Comparison of ENCODE assay signal across 8 cellular contexts in genomic region chr16:67151431-67152097, GRCh38. TPM values are rescaled to one million over a fixed set of nuclear protein-coding genes. Genes with fewer than 3 reads are reported as not detected.
DNase-seq lines count a peak whose midpoint lies in the region; ATAC-seq, FAIRE-seq and TF ChIP-seq lines count a peak whose summit lies in the region.

No MANE protein-coding gene starts in this region.

- H3K9ac ChIP-seq in HUES48 (ENCODE audit: low read depth, low read length) = no peak overlapping the region
- no peak overlapping the region for H3K9ac ChIP-seq in K562 (ENCODE audit: insufficient read depth in 1 of 2, low read depth in 2 of 2, low read length in 2 of 2)

- intact Hi-C loops in K562 (cut with micrococcal nuclease) (no loop called here), OCI-LY7 (cut with micrococcal nuclease; ENCODE audit: unreplicated experiment) (no loop called here)

- H2AFZ ChIP-seq in K562 (ENCODE audit: low read depth, low read length) (no peak overlapping the region), OCI-LY7 (ENCODE audit: low read length) (no peak overlapping the region)

- H3K9me2 ChIP-seq in OCI-LY7 (ENCODE audit: insufficient read depth, low read length) = no peaks in the 10 kb centered on the region

- H3K9me1 ChIP-seq in K562 (ENCODE audit: control insufficient read depth, insufficient read depth, low read length) = no peaks in the 10 kb centered on the region

- H3K79me2 ChIP-seq in K562 (ENCODE audit: control insufficient read depth, insufficient read depth, low read length) (no peaks in the 10 kb centered on the region), OCI-LY7 (ENCODE audit: insufficient read depth, low read depth, low read length) (no peaks in the 10 kb centered on the region)

- peaks cover 7% of the 10 kb centered on the region for H4K20me1 ChIP-seq in K562 (replicated peaks; ENCODE audit: control insufficient read depth, insufficient read depth, low read length)
- no peaks in the 10 kb centered on the region for H4K20me1 ChIP-seq in OCI-LY7 (ENCODE audit: insufficient read depth, low read length)

- H3K9me3 Mint-ChIP-seq in naive B cell = no peaks in the 10 kb centered on the region

- H3K4me1 ChIP-seq in HUES48 (ENCODE audit: control insufficient read depth, insufficient read depth, low read length) = peaks cover 4% of the 10 kb centered on the region; the same call in 1 of the 2 replicates
- H3K4me1 ChIP-seq in K562 (replicated peaks in 1 of 2; ENCODE audit: control insufficient read depth in 2 of 2, insufficient read depth in 2 of 2, low read length in 2 of 2) = peaks cover 3 to 46% of the 10 kb centered on the region in 2 experiments; a peak in 4 of 5 replicates
- no peaks in the 10 kb centered on the region for H3K4me1 ChIP-seq in OCI-LY7 (ENCODE audit: insufficient read depth, low read length, poor library complexity, severe bottlenecking)

- H3K4me1 Mint-ChIP-seq in naive B cell = peaks cover 33 to 34% (median 33%) of the 10 kb centered on the region in 3 donors

- no peak for TF ChIP-seq RAD21 in K562 (CRISPR knock-in tag; conservative IDR thresholded peaks at IDR 0.05 in 1 of 2, IDR thresholded peaks at IDR 0.05 in 1 of 2)

- BruUV-seq in K562 (replicated peaks; lab: Mats Ljungman, UMichigan) (no TSS peak), OCI-LY7 (replicated peaks; lab: Mats Ljungman, UMichigan) (no TSS peak)

- H3K4me2 ChIP-seq in K562 (ENCODE audit: insufficient read depth, low read length) = no peak overlapping the region
- no peak overlapping the region for H3K4me2 ChIP-seq in OCI-LY7 (ENCODE audit: low read length)

- H3K27me3 ChIP-seq in HUES48 (ENCODE audit: control insufficient read depth, insufficient read depth, low read length) (peaks cover 64% of the 10 kb centered on the region), K562 (ENCODE audit: control insufficient read depth in 2 of 2, insufficient read depth in 2 of 2, low read length in 2 of 2) (no peaks in the 10 kb centered on the region)

- in situ Hi-C loops in K562 (cut with MboI) = loop anchor here (25.0 kb wide), 1 partner anchor 189 kb away; the partner anchor contains the start of gene CES3

- H3K27ac ChIP-seq in HUES48 (ENCODE audit: low read depth, low read length) = no peak overlapping the region
- no peak overlapping the region for H3K27ac ChIP-seq in K562 (ENCODE audit: extremely low read depth, low read depth, low read length)
- no peak overlapping the region for H3K27ac ChIP-seq in OCI-LY7 (ENCODE audit: low read depth, low read length, poor library complexity, severe bottlenecking)

- H3K36me3 ChIP-seq in HUES48 (ENCODE audit: control insufficient read depth, insufficient read depth, low read length) (peaks cover 26% of the 10 kb centered on the region), K562 (ENCODE audit: control insufficient read depth, insufficient read depth, low read length) (peaks cover 25% of the 10 kb centered on the region; the same call in 2 of the 3 replicates), OCI-LY7 (ENCODE audit: insufficient read depth, low read length) (peaks cover 24% of the 10 kb centered on the region; the same call in 1 of the 2 replicates)

- TF ChIP-seq CTCF in AG10803 (conservative IDR thresholded peaks at IDR 0.05; ENCODE audit: low read length) (no peak), K562 (IDR thresholded peaks at IDR 0.05 in 2 of 3, conservative IDR thresholded peaks at IDR 0.05 in 1 of 3; ENCODE audit: insufficient read depth in 2 of 3, low read depth in 1 of 3, low read length in 3 of 3) (0 out of 6 replicates have a peak, but pooled peaks of 1 of the 3 experiments have one; percentile 32), OCI-LY7 (conservative IDR thresholded peaks at IDR 0.05; ENCODE audit: low read length) (no peak)

- POLR2A ChIA-PET in K562 (lab: Yijun Ruan, JAX) (interaction anchor here (0.6 to 1.9 kb wide), 5 partner anchors 8 to 168 kb away, joined by 3 to 6 read pairs (median 4); no protein-coding TSS in a partner anchor), OCI-LY7 (lab: Charles Lee) (interaction anchor here (0.6 kb wide), 1 partner anchor 110 kb away, joined by 3 read pairs; no protein-coding TSS in a partner anchor)

- H3K27me3 Mint-ChIP-seq in naive B cell = peaks cover 10 to 49% (median 29%) of the 10 kb centered on the region in 3 donors

- 47% methylated on average over 8 of the region's 8 CpGs for WGBS in K562 (ENCODE audit: insufficient coverage, low coverage, missing lambda C conversion rate)

- FAIRE-seq in K562 (lab: Jason Lieb, UNC) = peak; percentile 64
- FAIRE-seq in GM12891 (lab: Jason Lieb, UNC) = no peak

- TF ChIP-seq EP300 in K562 (IDR thresholded peaks at IDR 0.05; ENCODE audit: low read length) = no peak

- peaks cover 20% of the 10 kb centered on the region in 2 donors for H3K36me3 Mint-ChIP-seq in naive B cell

- no peak overlapping the region for H3K27ac Mint-ChIP-seq in naive B cell

- H3K4me3 ChIP-seq in AG10803 (ENCODE audit: low read length) (peak overlapping the region; percentile 69), HUES48 (ENCODE audit: low read depth, low read length) (peak overlapping the region; percentile 70), K562 (no peak overlapping the region), OCI-LY7 (ENCODE audit: low read depth, low read length, poor library complexity, severe bottlenecking) (no peak overlapping the region)

- CTCF ChIA-PET in K562 (lab: Yijun Ruan, JAX; ENCODE audit: low intra/inter-chr PET ratio) (interaction anchor here (0.5 kb wide), 1 partner anchor 13 kb away, joined by 4 read pairs; the partner anchor contains the start of gene HSF4), OCI-LY7 (lab: Charles Lee; ENCODE audit: unreplicated experiment) (no interaction called here)

- H3K4me3 Mint-ChIP-seq in naive B cell = peak overlapping the region in 6 of 8 donors; percentile 27 to 74 (median 71)

- H3K9me3 ChIP-seq in HUES48 (ENCODE audit: control insufficient read depth, insufficient read depth, low read length) (no peaks in the 10 kb centered on the region), K562 (replicated peaks; ENCODE audit: control insufficient read depth, insufficient read depth, low read depth, low read length) (no peaks in the 10 kb centered on the region), OCI-LY7 (ENCODE audit: low read length) (no peaks in the 10 kb centered on the region)

- DNase-seq in AG10803 (ENCODE audit: low read depth) (no peak), K562 (ENCODE audit: extremely low read depth in 1 of 4, low spot score in 3 of 4) (peak in 1 of 4 experiments; percentile 38), naive B cell (no peak), medulla oblongata (ENCODE audit: extremely low spot score) (no peak), GM12891 (ENCODE audit: insufficient read length, low spot score) (no peak), OCI-LY7 (ENCODE audit: low spot score) (no peak)

- ATAC-seq in K562 (peak; percentile 54), naive B cell (ENCODE audit: low read depth in 2 of 2) (no peak), HG03097 (IDR thresholded peaks at IDR 0.05; ENCODE audit: low FRiP score, unreplicated experiment) (no peak)

- TF ChIP-seq POLR2A in K562 (conservative IDR thresholded peaks at IDR 0.05) = no peak
- TF ChIP-seq POLR2A in GM12891 (IDR thresholded peaks at IDR 0.05; ENCODE audit: low read depth, low read length) = no peak

RNA-seq across cellular contexts. Expression of gene B3GNT9, which starts 0.8 kb away (rescaled TPM):
- 3.8 and 8.9 TPM in 2 replicates for total RNA-seq in K562 (2011; cell fraction: chromatin; rRNA removed; ENCODE audit: low replicate concordance)
- 5.1 and 5.7 TPM in 2 replicates for total RNA-seq in K562 (2011; cell fraction: nucleolus; rRNA removed)
- 3.6 and 4.6 TPM in 2 replicates for total RNA-seq in K562 (2011; cell fraction: nucleoplasm; rRNA removed)
- total RNA-seq in K562 (2014; rRNA removed) (0.91 and 2.1 TPM in 2 replicates), K562 (2014; rRNA removed; fragmentation: Illumina TruSeq; extraction: Trizol) (0.67 and 0.91 TPM in 2 replicates), K562 (2015; rRNA removed; fragmentation: Illumina TruSeq; extraction: Trizol) (1.1 TPM in 2 replicates), K562 (2021) (1.5 and 1.8 TPM in 2 replicates), OCI-LY7 (2022) (2.7 TPM in 2 replicates)
- polyA plus RNA-seq in K562 (2011; rRNA removed) (1.5 TPM in 2 replicates), K562 (2014; fragmentation: Illumina TruSeq; extraction: Trizol) (0.90 and 1.1 TPM in 2 replicates), K562 (2014; fragmentation: Nextera tagmentation; extraction: Ambion mirVana) (under 1 TPM in 1 of 2 experiments, not detected in 1; 0.01 TPM), K562 (2014; rRNA removed) (1.6 TPM in 2 replicates), naive B cell (ENCODE audit: low read depth in 6 of 6) (under 1 TPM in 4 of 6 donors, not detected in 2; 0.09 to 0.73 (median 0.36) TPM)
- 2.2 and 3.4 TPM in 2 replicates for polyA plus RNA-seq in K562 (2011; cell fraction: cytosol; rRNA removed)
- polyA plus RNA-seq in K562 (2011; cell fraction: nucleus; rRNA removed) = 5.1 and 5.6 TPM in 2 replicates
- polyA plus RNA-seq in K562 (2012) = 1.1 and 3.5 TPM in 2 replicates
- 0.72 and 1.4 TPM in 2 replicates for polyA minus RNA-seq in K562 (2011; rRNA and poly(A)+ RNA removed)
- 1.0 and 1.5 TPM in 2 replicates for polyA minus RNA-seq in K562 (2011; cell fraction: cytosol; rRNA and poly(A)+ RNA removed)
- polyA minus RNA-seq in K562 (2011; cell fraction: nucleus; rRNA and poly(A)+ RNA removed) = 1.6 and 1.8 TPM in 2 replicates
- polyA plus RNA-seq in GM12891 (2012; ENCODE audit: low read depth, missing spikeins) = 3.2 TPM
- total RNA-seq in OCI-LY7 (2014; rRNA removed; shearing (Covaris generic)) = 1.1 and 2.7 TPM in 2 replicates

RNA-seq across cellular contexts. Expression of gene TRADD, which starts 8.1 kb away (rescaled TPM):
- 5.6 and 25.1 TPM in 2 replicates for total RNA-seq in K562 (2011; cell fraction: chromatin; rRNA removed; ENCODE audit: low replicate concordance)
- 16.8 and 18.2 TPM in 2 replicates for total RNA-seq in K562 (2011; cell fraction: nucleolus; rRNA removed)
- total RNA-seq in K562 (2011; cell fraction: nucleoplasm; rRNA removed) = 10.2 and 12.4 TPM in 2 replicates
- total RNA-seq in K562 (2014; rRNA removed) (11.9 and 18.0 TPM in 2 replicates), K562 (2014; rRNA removed; fragmentation: Illumina TruSeq; extraction: Trizol) (2.9 and 3.0 TPM in 2 replicates), K562 (2015; rRNA removed; fragmentation: Illumina TruSeq; extraction: Trizol) (5.4 and 5.6 TPM in 2 replicates), K562 (2021) (11.8 and 12.2 TPM in 2 replicates), OCI-LY7 (2022) (15.4 and 16.7 TPM in 2 replicates)
- polyA plus RNA-seq in K562 (2011; rRNA removed) (8.3 and 8.8 TPM in 2 replicates), K562 (2014; fragmentation: Illumina TruSeq; extraction: Trizol) (3.0 and 5.2 TPM in 2 replicates), K562 (2014; fragmentation: Nextera tagmentation; extraction: Ambion mirVana) (1 to 10 TPM in 1 of 2 experiments, under 1 TPM in 1; 0.76 to 1.7 TPM), K562 (2014; rRNA removed) (14.6 and 17.1 TPM in 2 replicates), naive B cell (ENCODE audit: low read depth in 6 of 6) (10 to 100 TPM; 46.2 to 62.9 (median 54.4) TPM)
- polyA plus RNA-seq in K562 (2011; cell fraction: cytosol; rRNA removed) = 9.2 and 19.6 TPM in 2 replicates
- polyA plus RNA-seq in K562 (2011; cell fraction: nucleus; rRNA removed) = 21.1 and 36.4 TPM in 2 replicates
- 13.6 and 18.6 TPM in 2 replicates for polyA plus RNA-seq in K562 (2012)
- polyA minus RNA-seq in K562 (2011; rRNA and poly(A)+ RNA removed) = 0.69 and 1.9 TPM in 2 replicates
- 4.7 and 4.9 TPM in 2 replicates for polyA minus RNA-seq in K562 (2011; cell fraction: cytosol; rRNA and poly(A)+ RNA removed)
- polyA minus RNA-seq in K562 (2011; cell fraction: nucleus; rRNA and poly(A)+ RNA removed) = 4.3 and 5.3 TPM in 2 replicates
- 17.2 TPM for polyA plus RNA-seq in GM12891 (2012; ENCODE audit: low read depth, missing spikeins)
- 11.3 and 11.6 TPM in 2 replicates for total RNA-seq in OCI-LY7 (2014; rRNA removed; shearing (Covaris generic))

RNA-seq across cellular contexts. Expression of gene FBXL8, which starts 8.2 kb away (rescaled TPM):
- total RNA-seq in K562 (2011; cell fraction: chromatin; rRNA removed; ENCODE audit: low replicate concordance) = 108 and 283 TPM in 2 replicates
- 168 and 184 TPM in 2 replicates for total RNA-seq in K562 (2011; cell fraction: nucleolus; rRNA removed)
- total RNA-seq in K562 (2011; cell fraction: nucleoplasm; rRNA removed) = 119 and 131 TPM in 2 replicates
- total RNA-seq in K562 (2014; rRNA removed) = 12.5 and 14.5 TPM in 2 replicates
- 4.0 and 4.7 TPM in 2 replicates for total RNA-seq in K562 (2014; rRNA removed; fragmentation: Illumina TruSeq; extraction: Trizol)
- 5.4 and 5.8 TPM in 2 replicates for total RNA-seq in K562 (2015; rRNA removed; fragmentation: Illumina TruSeq; extraction: Trizol)
- total RNA-seq in K562 (2021) = 17.6 and 22.1 TPM in 2 replicates
- 10.9 and 18.2 TPM in 2 replicates for polyA plus RNA-seq in K562 (2011; rRNA removed)
- 11.7 and 21.7 TPM in 2 replicates for polyA plus RNA-seq in K562 (2011; cell fraction: cytosol; rRNA removed)
- polyA plus RNA-seq in K562 (2011; cell fraction: nucleus; rRNA removed) = 80.6 and 125 TPM in 2 replicates
- polyA plus RNA-seq in K562 (2012) = 12.5 and 25.8 TPM in 2 replicates
- 4.4 and 7.4 TPM in 2 replicates for polyA plus RNA-seq in K562 (2014; fragmentation: Illumina TruSeq; extraction: Trizol)
- under 1 TPM in 1 of 2 experiments, not detected in 1; 0.08 TPM for polyA plus RNA-seq in K562 (2014; fragmentation: Nextera tagmentation; extraction: Ambion mirVana)
- polyA plus RNA-seq in K562 (2014; rRNA removed) = 28.2 and 28.8 TPM in 2 replicates
- 2.8 and 5.3 TPM in 2 replicates for polyA minus RNA-seq in K562 (2011; rRNA and poly(A)+ RNA removed)
- 4.2 and 5.6 TPM in 2 replicates for polyA minus RNA-seq in K562 (2011; cell fraction: cytosol; rRNA and poly(A)+ RNA removed)
- 22.2 and 24.5 TPM in 2 replicates for polyA minus RNA-seq in K562 (2011; cell fraction: nucleus; rRNA and poly(A)+ RNA removed)
- polyA plus RNA-seq in naive B cell (ENCODE audit: low read depth in 6 of 6) = 1 to 10 TPM in 5 of 6 donors, not detected in 1; 1.0 to 2.0 (median 1.5) TPM
- 6.3 TPM for polyA plus RNA-seq in GM12891 (2012; ENCODE audit: low read depth, missing spikeins)
- total RNA-seq in OCI-LY7 (2014; rRNA removed; shearing (Covaris generic)) = 5.8 and 7.3 TPM in 2 replicates
- 10.4 and 12.2 TPM in 2 replicates for total RNA-seq in OCI-LY7 (2022)

RNA-seq across cellular contexts. Expression of gene HSF4, which starts 13.0 kb away (rescaled TPM):
- total RNA-seq in K562 (2011; cell fraction: chromatin; rRNA removed; ENCODE audit: low replicate concordance) = 143 and 358 TPM in 2 replicates
- 185 and 204 TPM in 2 replicates for total RNA-seq in K562 (2011; cell fraction: nucleolus; rRNA removed)
- 149 and 156 TPM in 2 replicates for total RNA-seq in K562 (2011; cell fraction: nucleoplasm; rRNA removed)
- total RNA-seq in K562 (2014; rRNA removed) = 8.3 and 13.2 TPM in 2 replicates
- total RNA-seq in K562 (2014; rRNA removed; fragmentation: Illumina TruSeq; extraction: Trizol) = 3.4 and 5.3 TPM in 2 replicates
- total RNA-seq in K562 (2015; rRNA removed; fragmentation: Illumina TruSeq; extraction: Trizol) = 9.7 and 9.8 TPM in 2 replicates
- 22.6 and 25.2 TPM in 2 replicates for total RNA-seq in K562 (2021)
- polyA plus RNA-seq in K562 (2011; rRNA removed) = 7.3 and 19.2 TPM in 2 replicates
- polyA plus RNA-seq in K562 (2011; cell fraction: cytosol; rRNA removed) = 8.5 and 10.2 TPM in 2 replicates
- 197 and 252 TPM in 2 replicates for polyA plus RNA-seq in K562 (2011; cell fraction: nucleus; rRNA removed)
- polyA plus RNA-seq in K562 (2012) = 28.8 and 44.0 TPM in 2 replicates
- polyA plus RNA-seq in K562 (2014; fragmentation: Illumina TruSeq; extraction: Trizol) = 9.2 and 12.8 TPM in 2 replicates
- polyA plus RNA-seq in K562 (2014; fragmentation: Nextera tagmentation; extraction: Ambion mirVana) = under 1 TPM in 1 of 2 experiments, not detected in 1; 0.50 TPM
- polyA plus RNA-seq in K562 (2014; rRNA removed) = 21.4 and 35.4 TPM in 2 replicates
- 1.5 and 4.8 TPM in 2 replicates for polyA minus RNA-seq in K562 (2011; rRNA and poly(A)+ RNA removed)
- polyA minus RNA-seq in K562 (2011; cell fraction: cytosol; rRNA and poly(A)+ RNA removed) = 3.6 and 5.6 TPM in 2 replicates
- polyA minus RNA-seq in K562 (2011; cell fraction: nucleus; rRNA and poly(A)+ RNA removed) = 25.0 and 38.5 TPM in 2 replicates
- not detected for polyA plus RNA-seq in naive B cell (ENCODE audit: low read depth in 6 of 6)
- polyA plus RNA-seq in GM12891 (2012; ENCODE audit: low read depth, missing spikeins) = 13.0 TPM
- 8.1 and 12.8 TPM in 2 replicates for total RNA-seq in OCI-LY7 (2014; rRNA removed; shearing (Covaris generic))
- 16.2 and 17.0 TPM in 2 replicates for total RNA-seq in OCI-LY7 (2022)

RNA-seq across cellular contexts. Expression of gene NOL3, which starts 18.8 kb away (rescaled TPM):
- total RNA-seq in K562 (2011; cell fraction: chromatin; rRNA removed; ENCODE audit: low replicate concordance) = 81.0 and 88.7 TPM in 2 replicates
- total RNA-seq in K562 (2011; cell fraction: nucleolus; rRNA removed) = 34.7 and 39.7 TPM in 2 replicates
- 64.6 and 93.4 TPM in 2 replicates for total RNA-seq in K562 (2011; cell fraction: nucleoplasm; rRNA removed)
- 5.4 and 8.3 TPM in 2 replicates for total RNA-seq in K562 (2014; rRNA removed)
- total RNA-seq in K562 (2014; rRNA removed; fragmentation: Illumina TruSeq; extraction: Trizol) = 3.4 and 4.3 TPM in 2 replicates
- total RNA-seq in K562 (2015; rRNA removed; fragmentation: Illumina TruSeq; extraction: Trizol) = 4.1 and 5.0 TPM in 2 replicates
- 7.0 and 9.3 TPM in 2 replicates for total RNA-seq in K562 (2021)
- 8.4 and 13.5 TPM in 2 replicates for polyA plus RNA-seq in K562 (2011; rRNA removed)
- 5.8 and 7.2 TPM in 2 replicates for polyA plus RNA-seq in K562 (2011; cell fraction: cytosol; rRNA removed)
- 50.0 and 53.8 TPM in 2 replicates for polyA plus RNA-seq in K562 (2011; cell fraction: nucleus; rRNA removed)
- 19.1 and 59.4 TPM in 2 replicates for polyA plus RNA-seq in K562 (2012)
- 7.6 and 8.2 TPM in 2 replicates for polyA plus RNA-seq in K562 (2014; fragmentation: Illumina TruSeq; extraction: Trizol)
- polyA plus RNA-seq in K562 (2014; fragmentation: Nextera tagmentation; extraction: Ambion mirVana) = under 1 TPM; 0.45 to 0.69 TPM
- polyA plus RNA-seq in K562 (2014; rRNA removed) = 12.2 and 14.0 TPM in 2 replicates
- 3.4 and 5.6 TPM in 2 replicates for polyA minus RNA-seq in K562 (2011; rRNA and poly(A)+ RNA removed)
- 1.9 and 2.5 TPM in 2 replicates for polyA minus RNA-seq in K562 (2011; cell fraction: cytosol; rRNA and poly(A)+ RNA removed)
- polyA minus RNA-seq in K562 (2011; cell fraction: nucleus; rRNA and poly(A)+ RNA removed) = 5.4 and 10.3 TPM in 2 replicates
- polyA plus RNA-seq in naive B cell (ENCODE audit: low read depth in 6 of 6) = under 1 TPM in 1 of 6 donors, not detected in 5; 0.27 TPM
- 10.3 TPM for polyA plus RNA-seq in GM12891 (2012; ENCODE audit: low read depth, missing spikeins)
- total RNA-seq in OCI-LY7 (2014; rRNA removed; shearing (Covaris generic)) = 1.1 and 2.2 TPM in 2 replicates
- total RNA-seq in OCI-LY7 (2022) = 4.1 and 4.4 TPM in 2 replicates

Comparison
In these comparisons a context has a peak if more than half of its experiments do, and no peak if none do; other contexts are left out.
1. H3K4me3 ChIP-seq: peak in AG10803 (single experiment) and HUES48 (single experiment); none in K562 (single experiment) and OCI-LY7 (single experiment).